1 cellular context compared by ENCODE assay signal in genomic region chrX:97401586-97402101, GRCh38.
TF ChIP-seq lines count a peak whose summit lies in the region.

No MANE protein-coding gene starts in this region.

TF ChIP-seq in HepG2, 621 proteins besides CTCF, POLR2A, EP300 and RAD21 (continued from another document):
- TF ChIP-seq AHDC1 (CRISPR knock-in tag; IDR thresholded peaks at IDR 0.05; ENCODE audit: borderline replicate concordance) (no peak), REST (IDR thresholded peaks at IDR 0.05; ENCODE audit: borderline replicate concordance in 1 of 2, low read depth in 1 of 2, low read length in 2 of 2) (no peak), ARID3A (IDR thresholded peaks at IDR 0.05; ENCODE audit: low read depth, low read length) (no peak), FOSL2 (CRISPR knock-in tag; IDR thresholded peaks at IDR 0.05) (no peak), ZMYM3 (CRISPR knock-in tag; IDR thresholded peaks at IDR 0.05) (no peak), RXRB (CRISPR knock-in tag; IDR thresholded peaks at IDR 0.05; ENCODE audit: borderline replicate concordance) (no peak), ZNF619 (CRISPR knock-in tag; IDR thresholded peaks at IDR 0.05) (no peak)
